1 cellular context compared by ENCODE assay signal in the genomic region with DNA sequence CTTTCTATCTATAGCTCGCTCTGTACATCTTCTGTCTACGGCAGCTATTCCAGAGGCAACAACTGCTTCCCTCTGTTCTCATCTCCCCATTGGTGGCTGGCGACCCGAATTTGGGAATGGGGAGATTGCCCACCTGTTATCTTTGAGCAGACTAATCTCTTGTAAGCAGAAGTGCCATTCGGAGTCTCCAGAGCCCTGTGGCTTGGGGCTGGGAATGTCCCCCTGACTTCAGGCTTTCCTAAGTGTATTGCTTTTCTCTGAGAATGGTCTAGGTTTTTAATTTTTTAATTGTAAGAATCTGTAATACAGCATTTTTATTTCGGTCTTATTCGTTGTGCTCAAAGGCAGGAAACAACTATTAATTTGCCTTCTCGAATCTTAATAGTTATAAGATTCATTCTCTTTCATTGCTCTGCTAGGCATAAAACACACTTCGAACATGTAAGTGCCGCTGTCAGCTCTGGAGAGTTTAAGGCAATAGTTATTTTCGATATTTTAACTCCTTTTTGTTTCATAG.
TF ChIP-seq lines count a peak whose summit lies in the region.

No MANE protein-coding gene starts in this region.

TF ChIP-seq in H1, 55 proteins besides CTCF, POLR2A, EP300 and RAD21 (continued from another document):
- TF ChIP-seq RFX5 (IDR thresholded peaks at IDR 0.05; ENCODE audit: borderline replicate concordance, low read depth, low read length) (no peak), JUN (IDR thresholded peaks at IDR 0.05; ENCODE audit: low read depth, low read length) (no peak), MAFK (IDR thresholded peaks at IDR 0.05; ENCODE audit: low read depth, low read length) (no peak), CREB1 (IDR thresholded peaks at IDR 0.05) (no peak; the same call in 1 of the 2 replicates), CTBP2 (IDR thresholded peaks at IDR 0.05; ENCODE audit: borderline replicate concordance, insufficient read depth, insufficient read length, low read length) (no peak), SAP30 (IDR thresholded peaks at IDR 0.05; ENCODE audit: insufficient read depth, insufficient replicate concordance, low read length) (peak; percentile 30), RXRA (IDR thresholded peaks at IDR 0.05; ENCODE audit: insufficient read depth, low read depth, low read length) (no peak), TAF7 (optimal IDR thresholded peaks at IDR 0.05; ENCODE audit: borderline replicate concordance, low read depth, low read length) (peak; percentile 2), NRF1 (IDR thresholded peaks at IDR 0.05; ENCODE audit: low read depth, low read length) (no peak), TEAD4 (IDR thresholded peaks at IDR 0.05; ENCODE audit: low read depth, low read length) (no peak), CBX8 (IDR thresholded peaks at IDR 0.05; ENCODE audit: borderline replicate concordance, low read depth, low read length) (no peak), ASH2L (IDR thresholded peaks at IDR 0.05; ENCODE audit: low read length) (peak; percentile 83), TBP (IDR thresholded peaks at IDR 0.05; ENCODE audit: low read depth, low read length) (no peak; the same call in 1 of the 2 replicates)
- TF ChIP-seq, protein P1, sequence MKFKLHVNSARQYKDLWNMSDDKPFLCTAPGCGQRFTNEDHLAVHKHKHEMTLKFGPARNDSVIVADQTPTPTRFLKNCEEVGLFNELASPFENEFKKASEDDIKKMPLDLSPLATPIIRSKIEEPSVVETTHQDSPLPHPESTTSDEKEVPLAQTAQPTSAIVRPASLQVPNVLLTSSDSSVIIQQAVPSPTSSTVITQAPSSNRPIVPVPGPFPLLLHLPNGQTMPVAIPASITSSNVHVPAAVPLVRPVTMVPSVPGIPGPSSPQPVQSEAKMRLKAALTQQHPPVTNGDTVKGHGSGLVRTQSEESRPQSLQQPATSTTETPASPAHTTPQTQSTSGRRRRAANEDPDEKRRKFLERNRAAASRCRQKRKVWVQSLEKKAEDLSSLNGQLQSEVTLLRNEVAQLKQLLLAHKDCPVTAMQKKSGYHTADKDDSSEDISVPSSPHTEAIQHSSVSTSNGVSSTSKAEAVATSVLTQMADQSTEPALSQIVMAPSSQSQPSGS (IDR thresholded peaks at IDR 0.05; ENCODE audit: low read length), result no peak
- TF ChIP-seq, protein P2, sequence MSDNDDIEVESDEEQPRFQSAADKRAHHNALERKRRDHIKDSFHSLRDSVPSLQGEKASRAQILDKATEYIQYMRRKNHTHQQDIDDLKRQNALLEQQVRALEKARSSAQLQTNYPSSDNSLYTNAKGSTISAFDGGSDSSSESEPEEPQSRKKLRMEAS (IDR thresholded peaks at IDR 0.05), result no peak
